24 cellular contexts compared by ENCODE assay signal in genomic region chr6:32879691-32880090, GRCh38. TPM values are rescaled to one million over a fixed set of nuclear protein-coding genes. Genes with fewer than 3 reads are reported as not detected.
"Had no signal": no experiment of that assay in that cellular context is flagged by ENCODE, and none has a peak within 500 bp of the region (broad histone marks: within the 10 kb centered on the region; RNA-seq: fewer than 3 reads in every experiment).

No MANE protein-coding gene starts in this region.

- H3K27ac Mint-ChIP-seq: endodermal cell; mesothelial cell of epicardium; nephron progenitor cell; stimulated activated naive CD8-positive, alpha-beta T cell treated with anti-CD3 and anti-CD28 coated beads, Interleukin-15, amount 100 ng/mL, for 72 hours had no signal

- DNase-seq: activated CD8-positive, alpha-beta memory T cell treated with anti-CD3 and anti-CD28 coated beads for 24 hours; activated CD8-positive, alpha-beta memory T cell treated with anti-CD3 and anti-CD28 coated beads, Interleukin-2, amount 50 U/mL, for 48 hours; activated effector memory CD4-positive, alpha-beta T cell treated with Interleukin-2 at 50 U/mL for 16 hours; activated naive CD4-positive, alpha-beta T cell treated with anti-CD3 and anti-CD28 coated beads, Interleukin-2, amount 50 U/mL, for 16 hours; activated T-cell treated with anti-CD3 and anti-CD28 coated beads, Interleukin-2, amount 50 U/mL, for 48 hours; aorta; brain microvascular endothelial cell; central memory CD4-positive, alpha-beta T cell; endodermal cell; foreskin keratinocyte; left cardiac atrium; nephron progenitor cell; occipital lobe; stimulated activated CD4-positive, alpha-beta T cell treated with anti-CD3 and anti-CD28 coated beads, Interleukin-2, amount 100 ng/mL, for 24 hours; stimulated activated naive CD8-positive, alpha-beta T cell treated with anti-CD3 and anti-CD28 coated beads, Interleukin-15, amount 100 ng/mL, for 72 hours; T1000; trophoblast cell had no signal

- H3K4me3 Mint-ChIP-seq: endodermal cell; mesothelial cell of epicardium; nephron progenitor cell; stimulated activated naive CD8-positive, alpha-beta T cell treated with anti-CD3 and anti-CD28 coated beads, Interleukin-15, amount 100 ng/mL, for 72 hours had no signal

- H3K27me3 ChIP-seq: vagina had no signal

- ATAC-seq: activated CD4-positive, CD25-positive, alpha-beta regulatory T cell treated with anti-CD3 and anti-CD28 coated beads, Interleukin-2, amount 50 U/mL, for 24 hours; foreskin keratinocyte; left cardiac atrium; stimulated activated naive CD8-positive, alpha-beta T cell treated with anti-CD3 and anti-CD28 coated beads, Interleukin-15, amount 100 ng/mL, for 72 hours had no signal

- H3K36me3 Mint-ChIP-seq: mesothelial cell of epicardium had no signal

- H3K9me3 ChIP-seq: suprapubic skin, vagina had no signal

- H3K4me3 ChIP-seq: hepatocyte, lung, suprapubic skin, vagina had no signal

- H3K9me3 Mint-ChIP-seq: endodermal cell; mesothelial cell of epicardium; stimulated activated naive CD8-positive, alpha-beta T cell treated with anti-CD3 and anti-CD28 coated beads, Interleukin-15, amount 100 ng/mL, for 72 hours had no signal

- H3K36me3 ChIP-seq: brain microvascular endothelial cell, suprapubic skin, vagina had no signal

- H3K4me1 ChIP-seq: suprapubic skin, vagina had no signal

- H3K4me1 Mint-ChIP-seq: endodermal cell; mesothelial cell of epicardium; stimulated activated naive CD8-positive, alpha-beta T cell treated with anti-CD3 and anti-CD28 coated beads, Interleukin-15, amount 100 ng/mL, for 72 hours had no signal

- H3K27ac ChIP-seq: brain microvascular endothelial cell, epithelial cell of prostate, foreskin keratinocyte, hepatocyte, suprapubic skin, vagina had no signal

- H3K27me3 Mint-ChIP-seq: stimulated activated naive CD8-positive, alpha-beta T cell treated with anti-CD3 and anti-CD28 coated beads, Interleukin-15, amount 100 ng/mL, for 72 hours had no signal

RNA-seq across cellular contexts. Expression of gene PSMB9, which starts 25.7 kb away (rescaled TPM):
- total RNA-seq: endodermal cell, hepatocyte, mesothelial cell of epicardium had no signal
